Comparison of ENCODE assay signal across 8 cellular contexts in genomic region chr2:231961349-231962166, GRCh38. TPM values are rescaled to one million over a fixed set of nuclear protein-coding genes. Genes with fewer than 3 reads are reported as not detected.
DNase-seq lines count a peak whose midpoint lies in the region; ATAC-seq and TF ChIP-seq lines count a peak whose summit lies in the region.

TSS of gene DIS3L2 (plus strand) at chr2:231961713. CDS start at chr2:232014928, 53,215 bp downstream.

- H3K27ac Mint-ChIP-seq in activated T-helper 17 cell treated with anti-CD3 and anti-CD28 coated beads, Interleukin-2, amount 50 U/mL, for 72 hours, result peak within 1 kb of the TSS; percentile 91
- peak within 1 kb of the TSS; percentile 82 to 88 for H3K27ac Mint-ChIP-seq in natural killer cell

- H3K4me2 ChIP-seq in DND-41 (ENCODE audit: insufficient read depth, low read length), result peak within 1 kb of the TSS; percentile 98
- H3K4me2 ChIP-seq in Karpas-422 (ENCODE audit: low read depth, low read length, poor library complexity, severe bottlenecking), result peak within 1 kb of the TSS; percentile 85

- peak; percentile 84 for DNase-seq in DND-41
- peak; percentile 94 for DNase-seq in Karpas-422
- peak; percentile 83 for DNase-seq in RPMI7951 (ENCODE audit: low read depth)
- peak; percentile 74 for DNase-seq in fibroblast of peridontal ligament (ENCODE audit: extremely low read depth)
- DNase-seq in natural killer cell, result peak; percentile 77
- peak; percentile 76 for DNase-seq in stimulated activated naive CD4-positive, alpha-beta T cell treated with Interleukin-2 at 50 U/mL for 16 hours (lab: John Stamatoyannopoulos, UW)

- intact Hi-C loops in natural killer cell (cut with micrococcal nuclease), result no loop called here

- H3K79me2 ChIP-seq in DND-41 (ENCODE audit: insufficient read depth, low read length), result peaks cover 55% of the 10 kb centered on the region
- peaks cover 32% of the 10 kb centered on the region for H3K79me2 ChIP-seq in Karpas-422 (ENCODE audit: low read length)

- H3K4me1 ChIP-seq in DND-41 (ENCODE audit: insufficient read depth, low read length) (peaks cover 34% of the 10 kb centered on the region), Karpas-422 (ENCODE audit: low read length) (peaks cover 36% of the 10 kb centered on the region)

- H3K4me1 Mint-ChIP-seq in activated T-helper 17 cell treated with anti-CD3 and anti-CD28 coated beads, Interleukin-2, amount 50 U/mL, for 72 hours, result peaks cover 31% of the 10 kb centered on the region
- peaks cover 29 to 42% of the 10 kb centered on the region in 2 donors for H3K4me1 Mint-ChIP-seq in natural killer cell

- H3K9me2 ChIP-seq in Karpas-422 (replicated peaks; ENCODE audit: insufficient read depth, low read length), result no peaks in the 10 kb centered on the region

- H3K9me3 ChIP-seq in DND-41 (ENCODE audit: insufficient read depth, low read length, severe bottlenecking) (no peaks in the 10 kb centered on the region), Karpas-422 (ENCODE audit: low read length) (no peaks in the 10 kb centered on the region)

- H3K9ac ChIP-seq in DND-41 (ENCODE audit: low read depth, low read length) (peak within 1 kb of the TSS; percentile 84), Karpas-422 (ENCODE audit: low read length) (peak within 1 kb of the TSS; percentile 85)

- H3K36me3 ChIP-seq in DND-41 (ENCODE audit: insufficient read depth, low read length), result peaks cover 5% of the 10 kb centered on the region
- H3K36me3 ChIP-seq in Karpas-422 (ENCODE audit: insufficient read depth, low read length), result no peaks in the 10 kb centered on the region; the same call in 1 of the 2 replicates

- peak; percentile 90 for ATAC-seq in DND-41 (ENCODE audit: insufficient read depth, low read depth)
- peak; percentile 96 for ATAC-seq in GM21825 (IDR thresholded peaks at IDR 0.05; ENCODE audit: unreplicated experiment)
- peak; percentile 96 for ATAC-seq in activated T-helper 17 cell treated with anti-CD3 and anti-CD28 coated beads, Interleukin-2, amount 50 U/mL, for 72 hours (replicated peaks)
- ATAC-seq in natural killer cell, result peak; percentile 96 to 97 (median 96)

- H3K27ac ChIP-seq in DND-41 (ENCODE audit: low read length) (peak within 1 kb of the TSS; percentile 90), Karpas-422 (ENCODE audit: low read length) (peak within 1 kb of the TSS; percentile 36; the same call in 1 of the 2 replicates)

- H2AFZ ChIP-seq in DND-41 (ENCODE audit: low read depth, low read length) (peak within 1 kb of the TSS; percentile 97), Karpas-422 (ENCODE audit: low read length) (peak within 1 kb of the TSS; percentile 94)

- peaks cover under 1% of the 10 kb centered on the region for H3K27me3 Mint-ChIP-seq in activated T-helper 17 cell treated with anti-CD3 and anti-CD28 coated beads, Interleukin-2, amount 50 U/mL, for 72 hours
- H3K27me3 Mint-ChIP-seq in natural killer cell (ENCODE audit: low read depth in 2 of 2), result peaks cover 2 to 3% of the 10 kb centered on the region in 2 donors

- H4K20me1 ChIP-seq in DND-41 (ENCODE audit: insufficient read depth, low read length) (0 out of 2 replicates have a peak, but pooled peaks cover 3% of the 10 kb centered on the region), Karpas-422 (ENCODE audit: insufficient read depth, low read depth, low read length) (peaks cover 26% of the 10 kb centered on the region; the same call in 1 of the 2 replicates)

- H3K4me3 ChIP-seq in DND-41 (ENCODE audit: low read depth in 1 of 2, low read length in 2 of 2), result peak within 1 kb of the TSS; percentile 100
- H3K4me3 ChIP-seq in Karpas-422 (ENCODE audit: low read length), result peak within 1 kb of the TSS; percentile 92

- peak; percentile 9 for TF ChIP-seq CTCF in DND-41 (IDR thresholded peaks at IDR 0.05; ENCODE audit: borderline replicate concordance, extremely low read depth, low read length, poor library complexity, severe bottlenecking)
- no peak for TF ChIP-seq CTCF in natural killer cell (IDR thresholded peaks at IDR 0.05)

- H3K27me3 ChIP-seq in DND-41 (ENCODE audit: insufficient read depth, low read length, poor library complexity) (no peaks in the 10 kb centered on the region), Karpas-422 (ENCODE audit: low read length) (no peaks in the 10 kb centered on the region)

- no peaks in the 10 kb centered on the region for H3K9me3 Mint-ChIP-seq in activated T-helper 17 cell treated with anti-CD3 and anti-CD28 coated beads, Interleukin-2, amount 50 U/mL, for 72 hours
- H3K9me3 Mint-ChIP-seq in natural killer cell, result no peaks in the 10 kb centered on the region

- H3K36me3 Mint-ChIP-seq in activated T-helper 17 cell treated with anti-CD3 and anti-CD28 coated beads, Interleukin-2, amount 50 U/mL, for 72 hours (ENCODE audit: low read depth), result no peaks in the 10 kb centered on the region
- no peaks in the 10 kb centered on the region for H3K36me3 Mint-ChIP-seq in natural killer cell

- H3K4me3 Mint-ChIP-seq in activated T-helper 17 cell treated with anti-CD3 and anti-CD28 coated beads, Interleukin-2, amount 50 U/mL, for 72 hours, result peak within 1 kb of the TSS; percentile 93
- peak within 1 kb of the TSS; percentile 98 for H3K4me3 Mint-ChIP-seq in natural killer cell

RNA-seq across cellular contexts. Expression of gene DIS3L2, which starts in this region (rescaled TPM):
- 15.8 and 19.0 TPM in 2 replicates for total RNA-seq in Karpas-422 (2014; rRNA removed; shearing (Covaris generic); ENCODE audit: low replicate concordance)
- 14.9 and 22.2 TPM in 2 replicates for total RNA-seq in RPMI7951 (2014; rRNA removed; shearing (Covaris generic))
- 10 to 100 TPM; 21.6 to 30.2 TPM for total RNA-seq in activated T-helper 17 cell treated with anti-CD3 and anti-CD28 coated beads, Interleukin-2, amount 50 U/mL, for 72 hours
- total RNA-seq in natural killer cell, result 10 to 100 TPM; 56.4 to 63.6 (median 59.4) TPM

Comparison
In these comparisons a context has a peak if more than half of its experiments do, and no peak if none do; other contexts are left out.
1. Peak in every context shown above with its lines: DNase-seq, ATAC-seq, H3K4me3 ChIP-seq and H3K27ac ChIP-seq.